In the genomic region with DNA sequence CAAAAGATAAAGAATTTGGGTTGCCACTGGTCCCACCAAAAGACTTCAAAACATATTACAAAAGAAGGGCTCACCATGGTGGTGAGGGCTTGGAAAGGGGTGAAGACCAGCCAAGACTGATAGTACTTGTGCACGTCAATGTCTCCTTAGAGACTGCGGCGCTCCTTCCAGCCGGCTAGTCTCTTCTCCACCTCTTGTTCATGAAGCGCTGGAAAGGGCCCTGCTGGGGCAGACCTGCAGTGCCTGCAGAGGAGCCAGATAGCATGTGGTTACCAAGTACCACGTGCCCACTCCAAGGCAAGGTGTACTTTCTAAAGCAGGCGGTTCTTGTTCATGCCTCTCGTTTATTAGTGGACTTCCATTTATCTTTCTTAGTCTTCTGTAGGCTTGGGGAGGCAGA, we compare ENCODE assay signal across 7 cellular contexts.
"Had no signal": no experiment of that assay in that cellular context is flagged by ENCODE, and none has a peak within 500 bp of the region (broad histone marks: within the 10 kb centered on the region; RNA-seq: fewer than 3 reads in every experiment).

No MANE protein-coding gene starts in this region.

- ATAC-seq: GM23338, HCT116, HepG2 had no signal

- DNase-seq: H7, HFFc6 had no signal

- H2AFZ ChIP-seq: GM23338 had no signal

- H3K4me1 ChIP-seq: HAP-1 had no signal

- FAIRE-seq: HepG2 had no signal

- H3K27ac ChIP-seq: HL-60 had no signal

- H3K36me3 ChIP-seq: HAP-1 had no signal

- H3K4me2 ChIP-seq: GM23338 had no signal

- H3K4me3 ChIP-seq: GM23338, HAP-1 had no signal

- H3K9me3 ChIP-seq: HAP-1 had no signal
